Comparison of ENCODE assay signal across 33 cellular contexts in genomic region chr17:66435182-66435581, GRCh38.
"Had no signal": no experiment of that assay in that cellular context is flagged by ENCODE, and none has a peak within 500 bp of the region (broad histone marks: within the 10 kb centered on the region; RNA-seq: fewer than 3 reads in every experiment).

No MANE protein-coding gene starts in this region.

- H3K9me3 ChIP-seq: adrenal gland, body of pancreas, breast epithelium had no signal

- H3K27me3 ChIP-seq: adrenal gland, body of pancreas, brain microvascular endothelial cell, breast epithelium had no signal

- DNase-seq: activated B cell treated with CpG ODN at 0.5 μM for 24 hours; activated CD4-positive, alpha-beta memory T cell treated with anti-CD3 and anti-CD28 coated beads for 36 hours; activated CD4-positive, alpha-beta T cell treated with anti-CD3 and anti-CD28 coated beads for 4 hours; activated CD4-positive, alpha-beta T cell treated with anti-CD3 and anti-CD28 coated beads, Interleukin-2, amount 10 ng/mL, durations not matched to agents 24 days and 14 days; activated CD4-positive, alpha-beta T cell treated with anti-CD3 and anti-CD28 coated beads, Interleukin-2, amount 50 U/mL, for 1 hour; activated CD4-positive, alpha-beta T cell treated with anti-CD3 and anti-CD28 coated beads, Interleukin-2, amount 50 U/mL, for 4 hours; activated CD4-positive, CD25-positive, alpha-beta regulatory T cell treated with anti-CD3 and anti-CD28 coated beads, Interleukin-2, amount 50 U/mL, for 72 hours; activated CD8-positive, alpha-beta memory T cell treated with anti-CD3 and anti-CD28 coated beads, Interleukin-2, amount 50 U/mL, for 4 hours; activated CD8-positive, alpha-beta T cell treated with anti-CD3 and anti-CD28 coated beads for 36 hours; activated effector memory CD4-positive, alpha-beta T cell treated with anti-CD3 and anti-CD28 coated beads, Interleukin-2, amount 50 U/mL, for 16 hours; activated gamma-delta T cell treated with Interleukin-2 at 50 U/mL for 16 hours; activated naive CD4-positive, alpha-beta T cell; activated naive CD4-positive, alpha-beta T cell treated with anti-CD3 and anti-CD28 coated beads for 36 hours; activated naive CD4-positive, alpha-beta T cell treated with anti-CD3 and anti-CD28 coated beads, Interleukin-2, amount 50 U/mL, for 16 hours; activated naive CD8-positive, alpha-beta T cell treated with anti-CD3 and anti-CD28 coated beads for 36 hours; activated T-cell treated with anti-CD3 and anti-CD28 coated beads for 4 hours; activated T-cell treated with anti-CD3 and anti-CD28 coated beads, Interleukin-2, amount 50 U/mL, for 1 hour; activated T-cell treated with anti-CD3 and anti-CD28 coated beads, Interleukin-2, amount 50 U/mL, for 4 hours; activated T-cell treated with anti-CD3 and anti-CD28 coated beads, Interleukin-2, amount 50 U/mL, for 72 hours; adrenal gland; amniotic stem cell; aorta; body of pancreas; brain microvascular endothelial cell; central memory CD4-positive, alpha-beta T cell; cerebellar nuclear complex; T-helper 1 cell; T-helper 2 cell; T-helper 9 cell had no signal

- H3K27ac ChIP-seq: adrenal gland, body of pancreas, brain microvascular endothelial cell, breast epithelium, VCaP had no signal

- H3K4me1 ChIP-seq: body of pancreas had no signal

- H3K4me3 ChIP-seq: adrenal gland, body of pancreas, breast epithelium had no signal

- ATAC-seq: activated CD8-positive, alpha-beta T cell treated with anti-CD3 and anti-CD28 coated beads for 36 hours; activated naive CD4-positive, alpha-beta T cell treated with anti-CD3 and anti-CD28 coated beads, Interleukin-2, amount 50 U/mL, for 72 hours; activated T-cell treated with anti-CD3 and anti-CD28 coated beads, Interleukin-2, amount 50 U/mL, for 4 hours; activated T-cell treated with anti-CD3 and anti-CD28 coated beads, Interleukin-2, amount 50 U/mL, for 72 hours; activated T-helper 17 cell treated with anti-CD3 and anti-CD28 coated beads, Interleukin-2, amount 50 U/mL, for 72 hours; body of pancreas had no signal

- H3K36me3 ChIP-seq: adrenal gland, brain microvascular endothelial cell, breast epithelium had no signal
